ENCODE assay signal across 29 cellular contexts in the genomic region with DNA sequence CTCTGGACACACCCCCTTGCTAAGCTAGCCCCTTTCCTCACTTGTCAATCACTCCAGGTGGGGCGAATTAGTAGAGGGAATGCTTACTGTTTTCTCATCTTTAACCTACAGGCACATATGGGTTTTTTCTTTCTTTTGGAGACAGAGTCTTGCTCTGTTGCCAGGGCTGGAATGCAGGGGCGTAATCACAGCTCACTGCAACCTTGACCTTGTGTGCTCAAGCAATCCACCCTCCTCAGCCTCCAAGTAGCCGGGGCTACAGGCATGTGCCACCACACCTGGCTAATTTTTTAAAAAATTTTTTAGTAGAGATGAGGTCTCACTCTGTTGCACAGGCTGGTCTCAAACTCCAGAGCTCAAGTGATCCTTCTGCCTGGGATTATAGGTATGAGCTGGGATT. TPM values are rescaled to one million over a fixed set of nuclear protein-coding genes. Genes with fewer than 3 reads are reported as not detected.
"Had no signal": no experiment of that assay in that cellular context is flagged by ENCODE, and none has a peak within 500 bp of the region (broad histone marks: within the 10 kb centered on the region; RNA-seq: fewer than 3 reads in every experiment).

No MANE protein-coding gene starts in this region.

- H3K4me3 ChIP-seq: dorsolateral prefrontal cortex, left lung, mucosa of descending colon, smooth muscle cell, stomach, tibial nerve, upper lobe of right lung, uterus had no signal

- FAIRE-seq: frontal cortex, kidney had no signal

- H3K4me1 Mint-ChIP-seq: naive B cell had no signal

- H3K27me3 Mint-ChIP-seq: naive B cell; natural killer cell treated with Interleukin-12 subunit alpha and Interleukin-12 subunit beta and Interleukin-15 and Interleukin-18, amount 100 ng/mL, for 72 hours; progenitor cell of endocrine pancreas had no signal

- H3K27ac ChIP-seq: dorsolateral prefrontal cortex, left lung, neutrophil, parathyroid adenoma, stomach, tibial nerve, upper lobe of right lung, uterus had no signal

- H3K4me1 ChIP-seq: left lung, parathyroid adenoma, stomach, tibial nerve, upper lobe of right lung, uterus had no signal

- H3K79me2 ChIP-seq: parathyroid adenoma had no signal

- H3K9me3 ChIP-seq: left lung, mucosa of descending colon, neutrophil, stomach, tibial nerve, upper lobe of right lung, uterus had no signal

- H2AFZ ChIP-seq: parathyroid adenoma had no signal

- H3K4me2 ChIP-seq: smooth muscle cell had no signal

- H3K4me3 Mint-ChIP-seq: mesothelial cell of epicardium; naive B cell; natural killer cell treated with Interleukin-12 subunit alpha and Interleukin-12 subunit beta and Interleukin-15 and Interleukin-18, amount 100 ng/mL, for 72 hours; neural crest cell had no signal

- H3K27ac Mint-ChIP-seq: mesothelial cell of epicardium; naive B cell; natural killer cell treated with Interleukin-12 subunit alpha and Interleukin-12 subunit beta and Interleukin-15 and Interleukin-18, amount 100 ng/mL, for 72 hours; progenitor cell of endocrine pancreas had no signal

- H3K9ac ChIP-seq: parathyroid adenoma had no signal

- ATAC-seq: left lung; mucosa of descending colon; natural killer cell treated with Interleukin-12 subunit alpha and Interleukin-12 subunit beta and Interleukin-15 and Interleukin-18, amount 100 ng/mL, for 72 hours; sciatic nerve; upper lobe of right lung had no signal

- H3K36me3 Mint-ChIP-seq: natural killer cell treated with Interleukin-12 subunit alpha and Interleukin-12 subunit beta and Interleukin-15 and Interleukin-18, amount 100 ng/mL, for 72 hours had no signal

- H3K9me3 Mint-ChIP-seq: mesothelial cell of epicardium; naive B cell; natural killer cell treated with Interleukin-12 subunit alpha and Interleukin-12 subunit beta and Interleukin-15 and Interleukin-18, amount 100 ng/mL, for 72 hours; neural crest cell had no signal

- H3K36me3 ChIP-seq: uterus had no signal

- H3K27me3 ChIP-seq: dorsolateral prefrontal cortex, left lung, neutrophil, stomach, tibial nerve, upper lobe of right lung, uterus had no signal

- DNase-seq: cortex of kidney; dorsolateral prefrontal cortex; effector CD4-positive, alpha-beta T cell; hypothalamus; kidney; left lung; mesenchymal stem cell; mucosa of descending colon; naive B cell; stimulated activated CD4-positive, alpha-beta T cell treated with anti-CD3 and anti-CD28 coated beads, Interleukin-12 subunit alpha, Interleukin-12 subunit beta, amount 100 ng/mL, for 4 hours; stimulated activated CD4-positive, alpha-beta T cell treated with anti-CD3 and anti-CD28 coated beads, Interleukin-1b, Interleukin-23, amount 100 ng/mL, for 48 hours; stimulated activated CD4-positive, alpha-beta T cell treated with anti-CD3 and anti-CD28 coated beads, Interleukin-4, amount 100 ng/mL, for 1 hour; stimulated activated CD8-positive, alpha-beta memory T cell treated with anti-CD3 and anti-CD28 coated beads, Interleukin-4, amount 100 ng/mL, for 48 hours; stimulated activated naive CD4-positive, alpha-beta T cell; stomach; upper lobe of right lung; uterus had no signal

RNA-seq across cellular contexts. Expression of a gene that starts 38.8 kb away (rescaled TPM):
- total RNA-seq: fibroblast of villous mesenchyme, lung microvascular endothelial cell, smooth muscle cell had no signal
- polyA plus RNA-seq: smooth muscle cell had no signal
